13 cellular contexts compared by ENCODE assay signal in genomic region chr21:44086636-44087425, GRCh38. TPM values are rescaled to one million over a fixed set of nuclear protein-coding genes. Genes with fewer than 3 reads are reported as not detected.
DNase-seq lines count a peak whose midpoint lies in the region; ATAC-seq and TF ChIP-seq lines count a peak whose summit lies in the region.
"Had no signal": no experiment of that assay in that cellular context is flagged by ENCODE, and none has a peak within 500 bp of the region (broad histone marks: within the 10 kb centered on the region; RNA-seq: fewer than 3 reads in every experiment).

No MANE protein-coding gene starts in this region.

- 89 to 93% methylated on average over 21 of the region's 21 CpGs for WGBS in sigmoid colon, 2 donors

- no peak for TF ChIP-seq POLR2A in sigmoid colon (IDR thresholded peaks at IDR 0.05)

- H3K27ac ChIP-seq in CD8-positive, alpha-beta T cell (ENCODE audit: low read depth, low read length), result peak overlapping the region; percentile 73
- peak overlapping the region; percentile 7 to 46 (median 19) for H3K27ac ChIP-seq in sigmoid colon

- H3K27ac Mint-ChIP-seq in CD8-positive, alpha-beta T cell, result peak overlapping the region; percentile 95
- H3K27ac Mint-ChIP-seq in activated T-helper 17 cell treated with anti-CD3 and anti-CD28 coated beads, Interleukin-2, amount 50 U/mL, for 72 hours, result peak overlapping the region; percentile 94

- peaks cover 68% of the 10 kb centered on the region for H3K36me3 Mint-ChIP-seq in CD8-positive, alpha-beta T cell
- H3K36me3 Mint-ChIP-seq in activated T-helper 17 cell treated with anti-CD3 and anti-CD28 coated beads, Interleukin-2, amount 50 U/mL, for 72 hours (ENCODE audit: low read depth), result peaks cover 100% of the 10 kb centered on the region

- H3K9me3 Mint-ChIP-seq in CD8-positive, alpha-beta T cell, result no peaks in the 10 kb centered on the region
- no peaks in the 10 kb centered on the region for H3K9me3 Mint-ChIP-seq in activated T-helper 17 cell treated with anti-CD3 and anti-CD28 coated beads, Interleukin-2, amount 50 U/mL, for 72 hours

- POLR2A ChIA-PET in CD8-positive, alpha-beta T cell (lab: Charles Lee), result interaction anchor here (0.8 kb wide), 1 partner anchor 73 kb away, joined by 3 read pairs; no protein-coding TSS in a partner anchor

- CTCF ChIA-PET in CD8-positive, alpha-beta T cell (lab: Charles Lee), result interaction anchor here (1.3 kb wide), 1 partner anchor 12 kb away, joined by 7 read pairs; no protein-coding TSS in a partner anchor

- H3K4me1 Mint-ChIP-seq in CD8-positive, alpha-beta T cell (ENCODE audit: low read depth), result peaks cover 89% of the 10 kb centered on the region
- peaks cover 65% of the 10 kb centered on the region for H3K4me1 Mint-ChIP-seq in activated T-helper 17 cell treated with anti-CD3 and anti-CD28 coated beads, Interleukin-2, amount 50 U/mL, for 72 hours

- TF ChIP-seq CTCF in CD8-positive, alpha-beta T cell (IDR thresholded peaks at IDR 0.05), result no peak
- no peak for TF ChIP-seq CTCF in sigmoid colon (IDR thresholded peaks at IDR 0.05)

- H3K27me3 ChIP-seq in CD8-positive, alpha-beta T cell (ENCODE audit: insufficient read depth, low read length), result no peaks in the 10 kb centered on the region
- no peaks in the 10 kb centered on the region for H3K27me3 ChIP-seq in sigmoid colon
- H3K27me3 ChIP-seq: MG63 had no signal

- ATAC-seq in CD8-positive, alpha-beta T cell, result no peak
- no peak for ATAC-seq in activated T-helper 17 cell treated with anti-CD3 and anti-CD28 coated beads, Interleukin-2, amount 50 U/mL, for 72 hours (replicated peaks)
- peak; percentile 17 to 38 for ATAC-seq in left cardiac atrium
- ATAC-seq in GM21381 (IDR thresholded peaks at IDR 0.05; ENCODE audit: unreplicated experiment), result no peak
- ATAC-seq in HG03159 (IDR thresholded peaks at IDR 0.05; ENCODE audit: unreplicated experiment), result no peak
- ATAC-seq in HG03354 (IDR thresholded peaks at IDR 0.05; ENCODE audit: poor library complexity, severe bottlenecking, unreplicated experiment), result no peak

- H3K4me3 Mint-ChIP-seq in CD8-positive, alpha-beta T cell, result peak overlapping the region; percentile 77
- H3K4me3 Mint-ChIP-seq in activated T-helper 17 cell treated with anti-CD3 and anti-CD28 coated beads, Interleukin-2, amount 50 U/mL, for 72 hours, result peak overlapping the region; percentile 81

- intact Hi-C loops in CD8-positive, alpha-beta T cell (cut with DNase I, micrococcal nuclease), result no loop called here
- intact Hi-C loops in left cardiac atrium (cut with DNase I) (no loop called here), sigmoid colon (cut with DNase I) (no loop called here)

- no peaks in the 10 kb centered on the region for H3K9me3 ChIP-seq in CD8-positive, alpha-beta T cell (ENCODE audit: low read length)
- no peaks in the 10 kb centered on the region for H3K9me3 ChIP-seq in sigmoid colon
- H3K9me3 ChIP-seq: MG63 had no signal

- DNase-seq in CD8-positive, alpha-beta T cell, result peak in 1 of 7 experiments; percentile 8
- no peak for DNase-seq in left cardiac atrium
- no peak for DNase-seq in sigmoid colon
- no peak for DNase-seq in putamen (ENCODE audit: low spot score)
- DNase-seq: MG63; NCI-H510A treated with DMSO at 0.1 percent for 48 hours; SHP77 treated with DMSO at 0.1 percent for 48 hours; stimulated activated CD4-positive, alpha-beta T cell treated with anti-CD3 and anti-CD28 coated beads, Interleukin-2, amount 100 ng/mL, for 48 hours; trophoblast cell had no signal

- TF ChIP-seq EP300 in sigmoid colon (IDR thresholded peaks at IDR 0.05), result no peak

- no peaks in the 10 kb centered on the region for H3K27me3 Mint-ChIP-seq in CD8-positive, alpha-beta T cell (ENCODE audit: low read depth)
- no peaks in the 10 kb centered on the region for H3K27me3 Mint-ChIP-seq in activated T-helper 17 cell treated with anti-CD3 and anti-CD28 coated beads, Interleukin-2, amount 50 U/mL, for 72 hours

- no peak overlapping the region for H3K4me3 ChIP-seq in CD8-positive, alpha-beta T cell (ENCODE audit: low read depth, low read length)
- no peak overlapping the region for H3K4me3 ChIP-seq in sigmoid colon
- H3K4me3 ChIP-seq: MG63 had no signal

- H3K36me3 ChIP-seq in CD8-positive, alpha-beta T cell (ENCODE audit: insufficient read depth, low read length), result peaks cover 27% of the 10 kb centered on the region
- H3K36me3 ChIP-seq in sigmoid colon, result peaks cover 15 to 98% (median 50%) of the 10 kb centered on the region in 4 donors

- peaks cover 90% of the 10 kb centered on the region for H3K4me1 ChIP-seq in CD8-positive, alpha-beta T cell (ENCODE audit: insufficient read depth, low read length)
- peaks cover 0 to 8% (median 0%) of the 10 kb centered on the region in 4 donors for H3K4me1 ChIP-seq in sigmoid colon

RNA-seq across cellular contexts. Expression of gene PWP2, which starts 20.4 kb away (rescaled TPM):
- 10 to 100 TPM; 15.7 to 22.9 TPM for total RNA-seq in CD8-positive, alpha-beta T cell
- total RNA-seq in activated T-helper 17 cell treated with anti-CD3 and anti-CD28 coated beads, Interleukin-2, amount 50 U/mL, for 72 hours, result 10 to 100 TPM; 40.4 to 42.0 TPM
- total RNA-seq in left cardiac atrium, result 1 to 10 TPM; 1.2 to 7.0 TPM
- total RNA-seq in sigmoid colon, result 1 to 10 TPM; 1.4 to 8.6 (median 6.1) TPM
- 10 to 100 TPM in 1 of 3 donors, 1 to 10 TPM in 2; 1.4 to 10.8 (median 1.8) TPM for polyA plus RNA-seq in sigmoid colon

RNA-seq across cellular contexts. Expression of gene GATD3, which starts 46.7 kb away (rescaled TPM):
- 10 to 100 TPM in 1 of 2 experiments, 1 to 10 TPM in 1; 8.2 to 10.4 TPM for total RNA-seq in CD8-positive, alpha-beta T cell
- 10 to 100 TPM; 65.6 to 77.0 TPM for total RNA-seq in activated T-helper 17 cell treated with anti-CD3 and anti-CD28 coated beads, Interleukin-2, amount 50 U/mL, for 72 hours
- total RNA-seq in left cardiac atrium, result 10 to 100 TPM in 1 of 2 donors, 1 to 10 TPM in 1; 8.9 to 75.9 TPM
- total RNA-seq in sigmoid colon, result 10 to 100 TPM in 3 of 4 donors, 1 to 10 TPM in 1; 6.5 to 34.6 (median 10.9) TPM
- polyA plus RNA-seq in sigmoid colon, result 10 to 100 TPM; 12.5 to 68.2 (median 12.6) TPM

Comparison
In these comparisons a context has a peak if more than half of its experiments do, and no peak if none do; other contexts are left out.
1. ATAC-seq: peak in left cardiac atrium (2 of 2); none in CD8-positive, alpha-beta T cell (single experiment), activated T-helper 17 cell treated with anti-CD3 and anti-CD28 coated beads, Interleukin-2, amount 50 U/mL, for 72 hours (single experiment), GM21381 (single experiment), HG03159 (single experiment) and HG03354 (single experiment).